ENCODE assay signal across 1 cellular context in genomic region chr14:52089208-52089607, GRCh38.
TF ChIP-seq lines count a peak whose summit lies in the region.

No MANE protein-coding gene starts in this region.

TF ChIP-seq in IMR-90, 13 proteins besides CTCF, POLR2A, EP300 and RAD21 (continued from another document):
- no peak for TF ChIP-seq MAZ (IDR thresholded peaks at IDR 0.05; ENCODE audit: borderline replicate concordance, low read depth, low read length)
- TF ChIP-seq SMC3 (IDR thresholded peaks at IDR 0.05; ENCODE audit: low read depth, low read length) = no peak
- no peak for TF ChIP-seq RCOR1 (IDR thresholded peaks at IDR 0.05; ENCODE audit: insufficient replicate concordance, low read length)
- TF ChIP-seq CHD1 (IDR thresholded peaks at IDR 0.05; ENCODE audit: low read depth, low read length) = no peak
- TF ChIP-seq MXI1 (IDR thresholded peaks at IDR 0.05; ENCODE audit: borderline replicate concordance, low read depth, low read length) = no peak
- TF ChIP-seq CEBPB (IDR thresholded peaks at IDR 0.05; ENCODE audit: low read depth, low read length) = no peak
- no peak for TF ChIP-seq ELK1 (IDR thresholded peaks at IDR 0.05; ENCODE audit: borderline replicate concordance, low read depth, low read length)
- no peak for TF ChIP-seq FOS (IDR thresholded peaks at IDR 0.05; ENCODE audit: low read depth, low read length)
TF ChIP-seq in IMR-90: peak in this region for 0.
